In the genomic region with DNA sequence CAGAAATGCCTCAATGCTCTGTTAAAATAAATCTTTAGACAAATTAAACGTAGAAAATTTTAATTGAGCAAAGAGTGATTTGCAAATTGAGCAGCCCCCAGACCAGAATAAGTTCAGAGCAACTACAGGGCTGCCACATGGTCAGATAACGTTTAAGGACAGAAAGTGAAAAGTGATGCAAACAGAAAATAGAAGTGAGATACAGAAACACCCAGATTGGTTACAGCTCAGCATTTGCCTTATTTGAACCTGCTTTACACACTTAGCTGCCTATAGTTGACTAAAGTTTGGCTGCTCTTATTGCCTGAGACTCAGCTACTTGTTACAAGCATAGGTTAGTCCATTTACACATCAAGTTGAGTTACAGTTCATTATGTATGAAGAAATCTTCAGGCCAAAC, we compare ENCODE assay signal across 13 cellular contexts.
DNase-seq lines count a peak whose midpoint lies in the region; ATAC-seq and TF ChIP-seq lines count a peak whose summit lies in the region.
"Had no signal": no experiment of that assay in that cellular context is flagged by ENCODE, and none has a peak within 500 bp of the region (broad histone marks: within the 10 kb centered on the region; RNA-seq: fewer than 3 reads in every experiment).

No MANE protein-coding gene starts in this region.

- WGBS in esophagus squamous epithelium, 2 donors = 51 to 55% methylated on average over 2 of the region's 2 CpGs

- peak; percentile 94 for ATAC-seq in GM18520 (IDR thresholded peaks at IDR 0.05; ENCODE audit: unreplicated experiment)
- peak; percentile 98 for ATAC-seq in GM21526 (IDR thresholded peaks at IDR 0.05; ENCODE audit: low FRiP score, unreplicated experiment)
- ATAC-seq in HG03060 (IDR thresholded peaks at IDR 0.05; ENCODE audit: low read depth, unreplicated experiment) = peak; percentile 94
- no peak for ATAC-seq in lower lobe of right lung
- ATAC-seq: stimulated activated naive CD8-positive, alpha-beta T cell treated with anti-CD3 and anti-CD28 coated beads, Interleukin-15, Interleukin-2, amounts not matched to agents 100 U/mL and 50 U/mL, for 24 hours had no signal

- H3K4me3 ChIP-seq in OCI-LY3 (ENCODE audit: low read length) (peak overlapping the region; percentile 49), uterus (no peak overlapping the region), esophagus squamous epithelium (no peak overlapping the region), lower lobe of right lung (no peak overlapping the region)
- H3K4me3 ChIP-seq: SJSA1 had no signal

- no peak for TF ChIP-seq CTCF in OCI-LY3 (IDR thresholded peaks at IDR 0.05; ENCODE audit: low read depth, low read length)
- TF ChIP-seq CTCF in uterus (IDR thresholded peaks at IDR 0.05) = no peak
- TF ChIP-seq CTCF in esophagus squamous epithelium (IDR thresholded peaks at IDR 0.05) = no peak
- TF ChIP-seq CTCF in lower lobe of right lung (IDR thresholded peaks at IDR 0.05) = no peak

- TF ChIP-seq POLR2A in uterus (IDR thresholded peaks at IDR 0.05) (no peak), esophagus squamous epithelium (IDR thresholded peaks at IDR 0.05) (no peak)

- H3K27me3 ChIP-seq in OCI-LY3 (ENCODE audit: low read depth, low read length) (no peaks in the 10 kb centered on the region), uterus (no peaks in the 10 kb centered on the region), esophagus squamous epithelium (no peaks in the 10 kb centered on the region), lower lobe of right lung (ENCODE audit: low read depth) (no peaks in the 10 kb centered on the region)
- H3K27me3 ChIP-seq: SJSA1 had no signal

- no peaks in the 10 kb centered on the region for H3K9me3 ChIP-seq in OCI-LY3 (ENCODE audit: insufficient read depth, low read length)
- H3K9me3 ChIP-seq in uterus = no peaks in the 10 kb centered on the region
- H3K9me3 ChIP-seq in esophagus squamous epithelium = no peaks in the 10 kb centered on the region
- no peaks in the 10 kb centered on the region for H3K9me3 ChIP-seq in lower lobe of right lung
- H3K9me3 ChIP-seq: SJSA1 had no signal

- peaks cover 25% of the 10 kb centered on the region for H3K4me1 ChIP-seq in OCI-LY3 (ENCODE audit: low read length)
- H3K4me1 ChIP-seq in uterus = no peaks in the 10 kb centered on the region
- no peaks in the 10 kb centered on the region for H3K4me1 ChIP-seq in esophagus squamous epithelium
- H3K4me1 ChIP-seq in lower lobe of right lung = no peaks in the 10 kb centered on the region
- H3K4me1 ChIP-seq: SJSA1 had no signal

- no peaks in the 10 kb centered on the region for H3K79me2 ChIP-seq in OCI-LY3 (ENCODE audit: low read length)

- H3K27ac ChIP-seq in OCI-LY3 (ENCODE audit: low read length) (peak overlapping the region; percentile 67), uterus (no peak overlapping the region), esophagus squamous epithelium (no peak overlapping the region), lower lobe of right lung (no peak overlapping the region)
- H3K27ac ChIP-seq: SJSA1 had no signal

- intact Hi-C loops in uterus (cut with DNase I; ENCODE audit: low total_unique reads) = no loop called here
- intact Hi-C loops in esophagus squamous epithelium (cut with DNase I) = no loop called here
- intact Hi-C loops in lower lobe of right lung (cut with DNase I) = no loop called here

- peak overlapping the region; percentile 61 for H3K4me2 ChIP-seq in OCI-LY3 (ENCODE audit: low read length)

- H2AFZ ChIP-seq in OCI-LY3 (ENCODE audit: low read depth, low read length) = peak overlapping the region; percentile 18; the same call in 1 of the 2 replicates

- H4K20me1 ChIP-seq in OCI-LY3 (ENCODE audit: insufficient read depth, low read length) = no peaks in the 10 kb centered on the region

- DNase-seq in NCI-H1092 (lab: John Stamatoyannopoulos, UW) (no peak), uterus (no peak), esophagus squamous epithelium (lab: John Stamatoyannopoulos, UW) (no peak), lower lobe of right lung (no peak)
- DNase-seq: activated CD4-positive, alpha-beta memory T cell treated with anti-CD3 and anti-CD28 coated beads for 36 hours; activated effector memory CD4-positive, alpha-beta T cell treated with Interleukin-2 at 50 U/mL for 16 hours; C1 segment of cervical spinal cord; stimulated activated naive CD8-positive, alpha-beta T cell treated with anti-CD3 and anti-CD28 coated beads, Interleukin-15, Interleukin-2, amounts not matched to agents 100 U/mL and 50 U/mL, for 24 hours had no signal

- peak overlapping the region; percentile 47 for H3K9ac ChIP-seq in OCI-LY3 (ENCODE audit: low read length)

- no peaks in the 10 kb centered on the region for H3K36me3 ChIP-seq in OCI-LY3 (replicated peaks; ENCODE audit: low read depth, low read length)
- no peaks in the 10 kb centered on the region for H3K36me3 ChIP-seq in uterus
- H3K36me3 ChIP-seq in esophagus squamous epithelium = no peaks in the 10 kb centered on the region
- no peaks in the 10 kb centered on the region for H3K36me3 ChIP-seq in lower lobe of right lung
- H3K36me3 ChIP-seq: SJSA1 had no signal

Comparison
In these comparisons a context has a peak if more than half of its experiments do, and no peak if none do; other contexts are left out.
1. ATAC-seq: peak in GM18520 (single experiment), GM21526 (single experiment) and HG03060 (single experiment); none in lower lobe of right lung (0 of 2).